Comparison of ENCODE assay signal across 20 cellular contexts in genomic region chr1:3852091-3852490, GRCh38. TPM values are rescaled to one million over a fixed set of nuclear protein-coding genes. Genes with fewer than 3 reads are reported as not detected.
DNase-seq lines count a peak whose midpoint lies in the region; FAIRE-seq and TF ChIP-seq lines count a peak whose summit lies in the region.
"Had no signal": no experiment of that assay in that cellular context is flagged by ENCODE, and none has a peak within 500 bp of the region (broad histone marks: within the 10 kb centered on the region; RNA-seq: fewer than 3 reads in every experiment).

No MANE protein-coding gene starts in this region.

- H3K27ac ChIP-seq in kidney (ENCODE audit: low read depth in 2 of 2, low read length in 2 of 2) (no peak overlapping the region), sigmoid colon (no peak overlapping the region), SK-N-SH (ENCODE audit: low read depth in 2 of 2, low read length in 1 of 2) (no peak overlapping the region)
- H3K27ac ChIP-seq: 22Rv1; A549; BLaER1 treated with 17β-estradiol and CSF1 and Interleukin-3, amounts not matched to agents 10 nM and 100 nM; C4-2B had no signal

- no peak for FAIRE-seq in kidney (lab: Jason Lieb, UNC)
- FAIRE-seq: A549, D721Med, G401.6, GM12891, GM19239 had no signal

- H3K9me3 ChIP-seq in kidney (ENCODE audit: control insufficient read depth in 1 of 2, low read length in 2 of 2) (no peaks in the 10 kb centered on the region), sigmoid colon (no peaks in the 10 kb centered on the region), SK-N-SH (no peaks in the 10 kb centered on the region)
- H3K9me3 ChIP-seq: A549; BLaER1 treated with 17β-estradiol and CSF1 and Interleukin-3, amounts not matched to agents 10 nM and 100 nM; Caco-2 had no signal

- peaks cover 2% of the 10 kb centered on the region for H3K36me3 ChIP-seq in H7 (replicated peaks; ENCODE audit: control insufficient read depth, insufficient read depth, low read length)
- peaks cover 14 to 20% of the 10 kb centered on the region in 2 donors for H3K36me3 ChIP-seq in kidney (ENCODE audit: control insufficient read depth in 1 of 2, insufficient read depth in 2 of 2, low read length in 2 of 2)
- peaks cover 9 to 40% (median 17%) of the 10 kb centered on the region in 4 donors for H3K36me3 ChIP-seq in sigmoid colon
- H3K36me3 ChIP-seq in SK-N-SH (replicated peaks in 1 of 2; ENCODE audit: control insufficient read depth in 1 of 2, insufficient read depth in 2 of 2, low read length in 1 of 2) = peaks cover 8 to 38% of the 10 kb centered on the region in 2 experiments

- H4K20me1 ChIP-seq in SK-N-SH (ENCODE audit: insufficient read depth) = peaks cover 9% of the 10 kb centered on the region; the same call in 1 of the 2 replicates

- DNase-seq in H7 (peak; percentile 46), kidney (peak; percentile 18), sigmoid colon (peak; percentile 25), SK-N-SH (no peak), NCI-H526 treated with DMSO at 0.1 percent for 48 hours (lab: John Stamatoyannopoulos, UW) (no peak)
- DNase-seq: AML-193; Caco-2; Calu3; CD4-positive, alpha-beta T cell; CD8-positive, alpha-beta T cell; DMS79 treated with DMSO at 0.1 percent for 48 hours; GF-D8 had no signal

- WGBS in sigmoid colon, 2 donors = 84 to 89% methylated on average over 12 of the region's 12 CpGs
- 89% methylated on average over 11 of the region's 12 CpGs for WGBS in SK-N-SH (ENCODE audit: low lambda C conversion rate)

- peaks cover 32% of the 10 kb centered on the region for H3K79me2 ChIP-seq in SK-N-SH (ENCODE audit: insufficient read depth)

- intact Hi-C loops in kidney (cut with DNase I) = no loop called here
- intact Hi-C loops in sigmoid colon (cut with DNase I) = no loop called here

- CTCF ChIA-PET in SK-N-SH (lab: Yijun Ruan, JAX) = no interaction called here

- H3K4me2 ChIP-seq in SK-N-SH = no peak overlapping the region
- H3K4me2 ChIP-seq: A549; BLaER1 treated with 17β-estradiol and CSF1 and Interleukin-3, amounts not matched to agents 10 nM and 100 nM had no signal

- no peaks in the 10 kb centered on the region for H3F3A ChIP-seq in SK-N-SH (replicated peaks; ENCODE audit: insufficient read depth)

- no peak for TF ChIP-seq RAD21 in SK-N-SH (IDR thresholded peaks at IDR 0.05; ENCODE audit: low read length)

- no peak overlapping the region for H3K9ac ChIP-seq in kidney (ENCODE audit: low read length in 2 of 2)
- H3K9ac ChIP-seq in SK-N-SH = no peak overlapping the region
- H3K9ac ChIP-seq: BLaER1 treated with 17β-estradiol and CSF1 and Interleukin-3, amounts not matched to agents 10 nM and 100 nM had no signal

- no peaks in the 10 kb centered on the region for H3K9me2 ChIP-seq in SK-N-SH

- no peak overlapping the region for H3K4me3 ChIP-seq in H7 (ENCODE audit: insufficient read depth, low read depth, low read length)
- H3K4me3 ChIP-seq in kidney (ENCODE audit: low read length in 2 of 2) = no peak overlapping the region
- no peak overlapping the region for H3K4me3 ChIP-seq in sigmoid colon
- no peak overlapping the region for H3K4me3 ChIP-seq in SK-N-SH (ENCODE audit: low read depth in 2 of 2, low read length in 1 of 2)
- H3K4me3 ChIP-seq: A549; BLaER1 treated with 17β-estradiol and CSF1 and Interleukin-3, amounts not matched to agents 10 nM and 100 nM had no signal

- no peak for TF ChIP-seq POLR2A in sigmoid colon (IDR thresholded peaks at IDR 0.05)

- POLR2A ChIA-PET in SK-N-SH (lab: Yijun Ruan, JAX) = no interaction called here

- H3K4me1 ChIP-seq in kidney (ENCODE audit: control insufficient read depth in 1 of 2, insufficient read depth in 1 of 2, low read depth in 1 of 2, low read length in 2 of 2) (peaks cover 7 to 11% of the 10 kb centered on the region in 2 donors), sigmoid colon (peaks cover 5 to 19% (median 14%) of the 10 kb centered on the region in 4 donors), SK-N-SH (ENCODE audit: control insufficient read depth in 1 of 2, insufficient read depth in 2 of 2, low read depth in 1 of 2, low read length in 1 of 2) (peaks cover 4 to 6% of the 10 kb centered on the region in 2 experiments; a peak in 1 of 4 replicates)
- H3K4me1 ChIP-seq: Caco-2 had no signal

- no peak overlapping the region for H2AFZ ChIP-seq in SK-N-SH (ENCODE audit: low read depth)

- TF ChIP-seq EP300 in sigmoid colon (IDR thresholded peaks at IDR 0.05) = no peak
- no peak for TF ChIP-seq EP300 in SK-N-SH (IDR thresholded peaks at IDR 0.05; ENCODE audit: borderline replicate concordance in 1 of 2, low read depth in 1 of 2, low read length in 1 of 2)

- H3K27me3 ChIP-seq in H7 (ENCODE audit: control insufficient read depth, insufficient read depth, low read length) (no peaks in the 10 kb centered on the region), sigmoid colon (no peaks in the 10 kb centered on the region), SK-N-SH (ENCODE audit: insufficient read depth) (no peaks in the 10 kb centered on the region)
- H3K27me3 ChIP-seq: BLaER1 treated with 17β-estradiol and CSF1 and Interleukin-3, amounts not matched to agents 10 nM and 100 nM had no signal

- TF ChIP-seq CTCF in kidney (IDR thresholded peaks at IDR 0.05; ENCODE audit: borderline replicate concordance, extremely low read depth, insufficient read depth) = no peak
- no peak for TF ChIP-seq CTCF in sigmoid colon (IDR thresholded peaks at IDR 0.05)
- no peak for TF ChIP-seq CTCF in SK-N-SH (IDR thresholded peaks at IDR 0.05)

TF ChIP-seq in SK-N-SH, 30 proteins besides CTCF, POLR2A, EP300 and RAD21 (continues in another document):
- TF ChIP-seq PBX3 (IDR thresholded peaks at IDR 0.05) = no peak
- no peak for TF ChIP-seq FOXM1 (IDR thresholded peaks at IDR 0.05; ENCODE audit: low read depth)
- no peak for TF ChIP-seq TCF12 (IDR thresholded peaks at IDR 0.05)
- TF ChIP-seq ELF1 (IDR thresholded peaks at IDR 0.05) = no peak
- TF ChIP-seq JUND (IDR thresholded peaks at IDR 0.05) = no peak
- no peak for TF ChIP-seq NFIC (IDR thresholded peaks at IDR 0.05; ENCODE audit: borderline replicate concordance)
- TF ChIP-seq NRF1 (IDR thresholded peaks at IDR 0.05; ENCODE audit: low read depth, low read length) = no peak

RNA-seq across cellular contexts. Expression of gene CEP104, which starts 4.9 kb away (rescaled TPM):
- total RNA-seq in H7 (2014; rRNA removed; shearing (Covaris generic)) = 22.8 and 35.8 TPM in 2 replicates
- 51.2 TPM for total RNA-seq in kidney
- 11.1 TPM for polyA plus RNA-seq in kidney (ENCODE audit: insufficient read depth, low read depth, low replicate concordance)
- total RNA-seq in sigmoid colon = 10 to 100 TPM; 21.6 to 32.5 (median 25.3) TPM
- polyA plus RNA-seq in sigmoid colon = 10 to 100 TPM; 12.0 to 16.0 (median 12.9) TPM
- polyA plus RNA-seq in SK-N-SH (2012; rRNA removed) = 19.2 and 22.7 TPM in 2 replicates
- 19.8 and 23.1 TPM in 2 replicates for polyA plus RNA-seq in SK-N-SH (2012; cell fraction: cytosol; rRNA removed)
- polyA plus RNA-seq in SK-N-SH (2012; cell fraction: nucleus; rRNA removed) = 31.2 and 32.1 TPM in 2 replicates

RNA-seq across cellular contexts. Expression of gene DFFB, which starts 5.2 kb away (rescaled TPM):
- total RNA-seq in H7 (2014; rRNA removed; shearing (Covaris generic)) = 12.1 and 14.1 TPM in 2 replicates
- total RNA-seq in kidney = 8.2 TPM
- 5.6 TPM for polyA plus RNA-seq in kidney (ENCODE audit: insufficient read depth, low read depth, low replicate concordance)
- total RNA-seq in sigmoid colon = 1 to 10 TPM; 2.9 to 7.4 (median 6.6) TPM
- 1 to 10 TPM; 1.8 to 9.0 (median 3.2) TPM for polyA plus RNA-seq in sigmoid colon
- 8.2 and 8.9 TPM in 2 replicates for polyA plus RNA-seq in SK-N-SH (2012; rRNA removed)
- polyA plus RNA-seq in SK-N-SH (2012; cell fraction: cytosol; rRNA removed) = 6.0 and 8.2 TPM in 2 replicates
- 20.7 and 20.8 TPM in 2 replicates for polyA plus RNA-seq in SK-N-SH (2012; cell fraction: nucleus; rRNA removed)

RNA-seq across cellular contexts. Expression of gene C1orf174, which starts 48.0 kb away (rescaled TPM):
- total RNA-seq in H7 (2014; rRNA removed; shearing (Covaris generic)) = 60.5 and 63.9 TPM in 2 replicates
- total RNA-seq in kidney = 16.8 TPM
- 15.9 TPM for polyA plus RNA-seq in kidney (ENCODE audit: insufficient read depth, low read depth, low replicate concordance)
- 10 to 100 TPM; 23.4 to 33.0 (median 24.5) TPM for total RNA-seq in sigmoid colon
- 10 to 100 TPM; 10.8 to 21.2 (median 19.9) TPM for polyA plus RNA-seq in sigmoid colon
- 21.4 and 22.8 TPM in 2 replicates for polyA plus RNA-seq in SK-N-SH (2012; rRNA removed)
- 17.2 and 19.5 TPM in 2 replicates for polyA plus RNA-seq in SK-N-SH (2012; cell fraction: cytosol; rRNA removed)
- 39.6 and 40.5 TPM in 2 replicates for polyA plus RNA-seq in SK-N-SH (2012; cell fraction: nucleus; rRNA removed)

RNA-seq across cellular contexts. Expression of gene LRRC47, which starts 55.8 kb away (rescaled TPM):
- total RNA-seq in H7 (2014; rRNA removed; shearing (Covaris generic)) = 113 and 130 TPM in 2 replicates
- 42.4 TPM for total RNA-seq in kidney
- polyA plus RNA-seq in kidney (ENCODE audit: insufficient read depth, low read depth, low replicate concordance) = 28.8 TPM
- 10 to 100 TPM; 26.7 to 36.4 (median 31.2) TPM for total RNA-seq in sigmoid colon
- polyA plus RNA-seq in sigmoid colon = 10 to 100 TPM; 11.4 to 25.9 (median 13.2) TPM
- 26.9 and 34.6 TPM in 2 replicates for polyA plus RNA-seq in SK-N-SH (2012; rRNA removed)
- 25.0 and 31.4 TPM in 2 replicates for polyA plus RNA-seq in SK-N-SH (2012; cell fraction: cytosol; rRNA removed)
- polyA plus RNA-seq in SK-N-SH (2012; cell fraction: nucleus; rRNA removed) = 52.1 and 53.1 TPM in 2 replicates

Comparison
In these comparisons a context has a peak if more than half of its experiments do, and no peak if none do; other contexts are left out.
1. DNase-seq: peak in H7 (single experiment), kidney (single experiment) and sigmoid colon (single experiment); none in SK-N-SH (single experiment) and NCI-H526 treated with DMSO at 0.1 percent for 48 hours (single experiment).